Comparison of ENCODE assay signal across 15 cellular contexts in the genomic region with DNA sequence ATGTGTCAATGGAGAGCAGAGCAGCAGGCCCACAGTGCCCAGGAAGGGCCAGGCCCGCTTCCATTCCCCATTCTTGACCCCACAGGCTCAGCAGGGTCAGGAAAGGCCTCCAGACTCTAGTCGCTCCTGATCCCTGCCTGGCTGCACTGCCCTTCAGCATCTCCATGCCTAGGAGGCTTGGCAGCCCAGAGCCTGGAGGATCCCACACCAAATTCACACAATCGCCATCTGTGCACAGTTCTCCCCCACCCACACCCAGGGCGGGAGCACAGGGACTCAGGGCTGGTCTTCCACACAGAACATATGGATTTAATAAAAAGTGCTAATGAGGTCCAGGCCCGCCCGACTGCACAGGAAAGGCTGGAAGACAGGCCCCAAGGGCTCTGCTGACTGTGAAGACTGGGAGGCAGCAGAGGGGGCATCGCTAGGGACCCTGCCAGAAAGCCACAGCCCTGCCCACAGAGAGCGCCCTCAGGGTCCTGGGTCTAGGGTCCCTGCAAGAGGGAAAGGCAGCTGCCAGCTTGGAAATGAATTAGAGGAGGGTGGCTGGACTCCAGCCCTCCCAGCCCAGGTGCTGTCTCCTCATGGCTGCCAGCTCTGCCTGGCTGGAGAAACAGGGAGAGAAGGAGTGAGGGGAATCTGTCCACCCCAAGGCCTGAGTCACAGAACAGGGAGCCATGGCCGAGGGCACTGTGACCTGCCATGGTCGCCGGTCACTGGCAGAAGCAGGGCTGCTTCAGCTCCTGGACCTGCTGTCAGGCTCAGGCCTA. TPM values are rescaled to one million over a fixed set of nuclear protein-coding genes. Genes with fewer than 3 reads are reported as not detected.
DNase-seq lines count a peak whose midpoint lies in the region; ATAC-seq and TF ChIP-seq lines count a peak whose summit lies in the region.
"Had no signal": no experiment of that assay in that cellular context is flagged by ENCODE, and none has a peak within 500 bp of the region (broad histone marks: within the 10 kb centered on the region; RNA-seq: fewer than 3 reads in every experiment).

No MANE protein-coding gene starts in this region.

- no TSS peak for BruUV-seq in mammary epithelial cell (replicated peaks; lab: Mats Ljungman, UMichigan)

- intact Hi-C loops in breast epithelium (cut with DNase I; ENCODE audit: low total_unique reads) (no loop called here), mammary epithelial cell (cut with micrococcal nuclease) (no loop called here), ascending aorta (cut with DNase I) (loop anchor here (5.0 kb wide), 1 partner anchor 36 kb away; no protein-coding TSS in a partner anchor), right cardiac atrium (cut with DNase I) (no loop called here), uterus (cut with DNase I; ENCODE audit: low total_unique reads) (no loop called here)

- H3K4me1 ChIP-seq in breast epithelium, result peaks cover 2 to 8% of the 10 kb centered on the region in 2 donors
- H3K4me1 ChIP-seq in mammary epithelial cell (ENCODE audit: insufficient read depth, low read length), result no peaks in the 10 kb centered on the region
- H3K4me1 ChIP-seq in ascending aorta, result peaks cover 15 to 46% of the 10 kb centered on the region in 2 donors
- H3K4me1 ChIP-seq in right cardiac atrium (ENCODE audit: control insufficient read depth, insufficient read depth, low read length), result peaks cover 30% of the 10 kb centered on the region
- peaks cover 12 to 15% of the 10 kb centered on the region in 2 donors for H3K4me1 ChIP-seq in uterus
- no peaks in the 10 kb centered on the region for H3K4me1 ChIP-seq in MM.1S (ENCODE audit: low read length)
- H3K4me1 ChIP-seq: A549 had no signal

- H2AFZ ChIP-seq in mammary epithelial cell (ENCODE audit: low read depth, low read length), result no peak overlapping the region
- no peak overlapping the region for H2AFZ ChIP-seq in MM.1S (ENCODE audit: low read length)

- peaks cover 0 to 3% of the 10 kb centered on the region in 2 donors for H3K27me3 Mint-ChIP-seq in T-cell

- ATAC-seq in right cardiac atrium, result no peak
- no peak for ATAC-seq in T-cell (replicated peaks in 1 of 4)
- ATAC-seq: A549; left colon; naive thymus-derived CD4-positive, alpha-beta T cell had no signal

- peaks cover 2 to 9% (median 5%) of the 10 kb centered on the region in 3 donors for H3K4me1 Mint-ChIP-seq in T-cell
- H3K4me1 Mint-ChIP-seq: activated naive CD8-positive, alpha-beta T cell treated with anti-CD3 and anti-CD28 coated beads for 36 hours had no signal

- H3F3A ChIP-seq in MM.1S (ENCODE audit: insufficient read depth, low read length), result no peaks in the 10 kb centered on the region

- TF ChIP-seq CTCF in breast epithelium (IDR thresholded peaks at IDR 0.05), result no peak
- no peak for TF ChIP-seq CTCF in mammary epithelial cell (conservative IDR thresholded peaks at IDR 0.05 in 1 of 2, IDR thresholded peaks at IDR 0.05 in 1 of 2; ENCODE audit: extremely low read depth in 1 of 2, insufficient read depth in 1 of 2, low read depth in 1 of 2, low read length in 2 of 2)
- TF ChIP-seq CTCF in ascending aorta (IDR thresholded peaks at IDR 0.05), result no peak
- no peak for TF ChIP-seq CTCF in uterus (IDR thresholded peaks at IDR 0.05)
- TF ChIP-seq CTCF in MM.1S (IDR thresholded peaks at IDR 0.05; ENCODE audit: low read length), result no peak

- no peaks in the 10 kb centered on the region for H3K9me3 ChIP-seq in breast epithelium
- no peaks in the 10 kb centered on the region for H3K9me3 ChIP-seq in mammary epithelial cell (replicated peaks; ENCODE audit: insufficient read depth, low read length)
- H3K9me3 ChIP-seq in ascending aorta, result no peaks in the 10 kb centered on the region
- H3K9me3 ChIP-seq in right cardiac atrium (ENCODE audit: control insufficient read depth, low read length), result no peaks in the 10 kb centered on the region
- no peaks in the 10 kb centered on the region for H3K9me3 ChIP-seq in uterus
- H3K9me3 ChIP-seq in MM.1S (replicated peaks; ENCODE audit: insufficient read depth, low read length), result no peaks in the 10 kb centered on the region
- H3K9me3 ChIP-seq: A549, SJSA1 had no signal

- H3K27ac ChIP-seq in breast epithelium (peak overlapping the region; percentile 33 to 66), mammary epithelial cell (ENCODE audit: insufficient read depth, low read depth, low read length) (no peak overlapping the region), ascending aorta (peak overlapping the region; percentile 56 to 68), right cardiac atrium (ENCODE audit: low read length) (peak overlapping the region; percentile 44), uterus (peak overlapping the region; percentile 29 to 48), MM.1S (ENCODE audit: low read length) (no peak overlapping the region)
- H3K27ac ChIP-seq: KMS-11, SJSA1 had no signal

- H4K20me1 ChIP-seq in mammary epithelial cell (ENCODE audit: insufficient read depth, low read length) (no peaks in the 10 kb centered on the region), MM.1S (ENCODE audit: insufficient read depth, low read length) (no peaks in the 10 kb centered on the region)

- dilution Hi-C loops in mammary epithelial cell (cut with HindIII; ENCODE audit: low sequenced_read_pairs), result no loop called here

- H3K9ac ChIP-seq in mammary epithelial cell (ENCODE audit: insufficient read depth, low read length), result no peak overlapping the region
- H3K9ac ChIP-seq in MM.1S (ENCODE audit: low read length), result no peak overlapping the region
- H3K9ac ChIP-seq: KMS-11 had no signal

- CTCF ChIA-PET in mammary epithelial cell (lab: Charles Lee; ENCODE audit: low non-redundant PET) (no interaction called here), T-cell (lab: Charles Lee) (interaction anchor here in 1 of 2 donors (0.9 kb wide), 1 partner anchor 11 kb away, joined by 3 read pairs; no protein-coding TSS in a partner anchor)

- H3K9me2 ChIP-seq in MM.1S (replicated peaks; ENCODE audit: insufficient read depth, low read length), result no peaks in the 10 kb centered on the region

- POLR2A ChIA-PET in T-cell (lab: Charles Lee), result no interaction called here

- WGBS in mammary epithelial cell (ENCODE audit: low coverage, missing lambda C conversion rate), result 81% methylated on average over 9 of the region's 11 CpGs
- 71% methylated on average over 11 of the region's 11 CpGs for WGBS in right cardiac atrium

- no peaks in the 10 kb centered on the region for H3K36me3 Mint-ChIP-seq in T-cell
- H3K36me3 Mint-ChIP-seq: activated naive CD8-positive, alpha-beta T cell treated with anti-CD3 and anti-CD28 coated beads for 36 hours; naive thymus-derived CD4-positive, alpha-beta T cell had no signal

- no peak overlapping the region for H3K4me2 ChIP-seq in mammary epithelial cell (ENCODE audit: insufficient read depth, low read depth, low read length)
- H3K4me2 ChIP-seq in MM.1S (ENCODE audit: low read depth, low read length), result no peak overlapping the region
- H3K4me2 ChIP-seq: A549, KMS-11 had no signal

- H3K9me3 Mint-ChIP-seq in T-cell, result no peaks in the 10 kb centered on the region
- H3K9me3 Mint-ChIP-seq: activated naive CD8-positive, alpha-beta T cell treated with anti-CD3 and anti-CD28 coated beads for 36 hours; dendritic cell treated with granulocyte-macrophage colony-stimulating factor and Interleukin-4, amounts not matched to agents 40 ng/mL and 50 ng/mL, for 4 days had no signal

- DNase-seq in breast epithelium (ENCODE audit: low spot score in 2 of 2) (no peak), mammary epithelial cell (no peak), ascending aorta (ENCODE audit: low spot score in 2 of 2) (peak in 1 of 2 donors; percentile 62), right cardiac atrium (peak in 2 of 3 donors; percentile 30 to 63), uterus (no peak), MM.1S (no peak), OCI-M1 (lab: John Stamatoyannopoulos, UW) (no peak), T-cell (no peak)
- DNase-seq: activated naive CD8-positive, alpha-beta T cell treated with anti-CD3 and anti-CD28 coated beads for 36 hours; left colon; naive thymus-derived CD4-positive, alpha-beta T cell had no signal

- H3K27me3 ChIP-seq in breast epithelium (no peaks in the 10 kb centered on the region), mammary epithelial cell (ENCODE audit: insufficient read depth, low read length) (no peaks in the 10 kb centered on the region), ascending aorta (no peaks in the 10 kb centered on the region), right cardiac atrium (ENCODE audit: control insufficient read depth, insufficient read depth) (no peaks in the 10 kb centered on the region), uterus (no peaks in the 10 kb centered on the region), MM.1S (replicated peaks; ENCODE audit: insufficient read depth, low read length) (no peaks in the 10 kb centered on the region)
- H3K27me3 ChIP-seq: SJSA1 had no signal

- H3K79me2 ChIP-seq in mammary epithelial cell (ENCODE audit: insufficient read depth, low read length) (peaks cover 2% of the 10 kb centered on the region), MM.1S (ENCODE audit: low read length) (no peaks in the 10 kb centered on the region)

- in situ Hi-C loops in mammary epithelial cell (cut with MboI; ENCODE audit: low sequenced_read_pairs in 2 of 2), result no loop called here

- no peak overlapping the region for H3K4me3 Mint-ChIP-seq in T-cell
- H3K4me3 Mint-ChIP-seq: activated naive CD8-positive, alpha-beta T cell treated with anti-CD3 and anti-CD28 coated beads for 36 hours; dendritic cell treated with granulocyte-macrophage colony-stimulating factor and Interleukin-4, amounts not matched to agents 40 ng/mL and 50 ng/mL, for 4 days; naive thymus-derived CD4-positive, alpha-beta T cell had no signal

- H3K4me3 ChIP-seq in breast epithelium (no peak overlapping the region), mammary epithelial cell (replicated peaks in 1 of 3; ENCODE audit: insufficient read depth in 1 of 3, low read depth in 2 of 3, low read length in 3 of 3) (no peak overlapping the region), ascending aorta (no peak overlapping the region), right cardiac atrium (ENCODE audit: low read length) (no peak overlapping the region), uterus (no peak overlapping the region), MM.1S (ENCODE audit: low read length) (no peak overlapping the region)
- H3K4me3 ChIP-seq: A549, SJSA1 had no signal

- TF ChIP-seq POLR2A in breast epithelium (IDR thresholded peaks at IDR 0.05) (no peak), uterus (IDR thresholded peaks at IDR 0.05) (no peak)

- H3K36me3 ChIP-seq in breast epithelium (no peaks in the 10 kb centered on the region), mammary epithelial cell (ENCODE audit: insufficient read depth, low read length) (peaks cover 3% of the 10 kb centered on the region), ascending aorta (peaks cover 5 to 47% of the 10 kb centered on the region in 2 donors), uterus (no peaks in the 10 kb centered on the region), MM.1S (replicated peaks; ENCODE audit: insufficient read depth, low read length) (no peaks in the 10 kb centered on the region)

- no peak overlapping the region for H3K27ac Mint-ChIP-seq in T-cell
- H3K27ac Mint-ChIP-seq: activated naive CD8-positive, alpha-beta T cell treated with anti-CD3 and anti-CD28 coated beads for 36 hours; dendritic cell treated with granulocyte-macrophage colony-stimulating factor and Interleukin-4, amounts not matched to agents 40 ng/mL and 50 ng/mL, for 4 days; naive thymus-derived CD4-positive, alpha-beta T cell had no signal

RNA-seq across cellular contexts. Expression of gene DKK3, which starts 39.7 kb away (rescaled TPM):
- total RNA-seq in breast epithelium (10 to 100 TPM; 18.2 to 88.5 (median 87.1) TPM), mammary epithelial cell (100 to 1,000 TPM; 299 to 771 TPM), ascending aorta (433 TPM), right cardiac atrium (1,000 to 10,000 TPM; 2,567 to 3,299 (median 2,969) TPM), uterus (100 to 1,000 TPM in 2 of 4 donors, 10 to 100 TPM in 2; 26.4 to 151 (median 99.0) TPM), T-cell (1 to 10 TPM; 1.5 to 8.1 (median 2.7) TPM)
- polyA plus RNA-seq in mammary epithelial cell (326 TPM), right cardiac atrium (2,307 TPM)
- 122 TPM for polyA minus RNA-seq in mammary epithelial cell

Comparison
In these comparisons a context has a peak if more than half of its experiments do, and no peak if none do; other contexts are left out.
1. H3K27ac ChIP-seq: peak in breast epithelium (2 of 2), ascending aorta (2 of 2), right cardiac atrium (single experiment) and uterus (2 of 2); none in mammary epithelial cell (single experiment) and MM.1S (single experiment).
2. DNase-seq: peak in right cardiac atrium (2 of 3); none in breast epithelium (0 of 2), mammary epithelial cell (single experiment), uterus (0 of 2), MM.1S (single experiment), OCI-M1 (single experiment) and T-cell (0 of 34).